Comparison of ENCODE assay signal across 8 cellular contexts in genomic region chr6:36839819-36840379, GRCh38. TPM values are rescaled to one million over a fixed set of nuclear protein-coding genes. Genes with fewer than 3 reads are reported as not detected.
DNase-seq lines count a peak whose midpoint lies in the region; ATAC-seq and TF ChIP-seq lines count a peak whose summit lies in the region.

No MANE protein-coding gene starts in this region.

- intact Hi-C loops in sigmoid colon (cut with DNase I) = no loop called here

- peak overlapping the region; percentile 81 for H3K4me2 ChIP-seq in OCI-LY3 (ENCODE audit: low read length)

- no peak for ATAC-seq in GM18868 (IDR thresholded peaks at IDR 0.05; ENCODE audit: unreplicated experiment)

- H3K27ac ChIP-seq in OCI-LY3 (ENCODE audit: low read length) = no peak overlapping the region
- peak overlapping the region; percentile 85 to 91 for H3K27ac ChIP-seq in right atrium auricular region
- H3K27ac ChIP-seq in sigmoid colon = peak overlapping the region in 2 of 4 donors; percentile 8 to 46

- peaks cover 7% of the 10 kb centered on the region; the same call in 1 of the 2 replicates for H3K27me3 ChIP-seq in OCI-LY3 (ENCODE audit: low read depth, low read length)
- H3K27me3 ChIP-seq in right atrium auricular region = no peaks in the 10 kb centered on the region
- H3K27me3 ChIP-seq in sigmoid colon = peaks cover 0 to 19% (median 8%) of the 10 kb centered on the region in 3 donors

- H3K9me3 ChIP-seq in OCI-LY3 (ENCODE audit: insufficient read depth, low read length) (no peaks in the 10 kb centered on the region), right atrium auricular region (no peaks in the 10 kb centered on the region), sigmoid colon (no peaks in the 10 kb centered on the region)

- TF ChIP-seq EP300 in sigmoid colon (IDR thresholded peaks at IDR 0.05) = no peak

- H3K9me3 Mint-ChIP-seq in activated naive CD8-positive, alpha-beta T cell treated with anti-CD3 and anti-CD28 coated beads for 36 hours = no peaks in the 10 kb centered on the region

- TF ChIP-seq POLR2A in sigmoid colon (IDR thresholded peaks at IDR 0.05) = no peak

- TF ChIP-seq CTCF in GM13977 (IDR thresholded peaks at IDR 0.05; ENCODE audit: extremely low read depth, insufficient read depth, missing control alignments) (peak; percentile 33), OCI-LY3 (IDR thresholded peaks at IDR 0.05; ENCODE audit: low read depth, low read length) (0 out of 2 replicates have a peak, but pooled peaks have one; percentile 16), right atrium auricular region (IDR thresholded peaks at IDR 0.05) (peak; percentile 20 to 49), sigmoid colon (IDR thresholded peaks at IDR 0.05) (no peak)

- no peaks in the 10 kb centered on the region for H3K36me3 Mint-ChIP-seq in activated naive CD8-positive, alpha-beta T cell treated with anti-CD3 and anti-CD28 coated beads for 36 hours

- H3K9ac ChIP-seq in OCI-LY3 (ENCODE audit: low read length) = peak overlapping the region; percentile 30; the same call in 1 of the 2 replicates

- H3K4me3 Mint-ChIP-seq in activated naive CD8-positive, alpha-beta T cell treated with anti-CD3 and anti-CD28 coated beads for 36 hours = peak overlapping the region; percentile 69

- 1% methylated on average over 63 of the region's 63 CpGs for WGBS in sigmoid colon, 2 donors

- 0 out of 2 replicates have a peak, but pooled peaks cover 3% of the 10 kb centered on the region for H3K4me1 ChIP-seq in OCI-LY3 (ENCODE audit: low read length)
- peaks cover 0 to 68% of the 10 kb centered on the region in 2 donors for H3K4me1 ChIP-seq in right atrium auricular region
- peaks cover 0 to 29% (median 26%) of the 10 kb centered on the region in 4 donors for H3K4me1 ChIP-seq in sigmoid colon

- no peaks in the 10 kb centered on the region for H3K79me2 ChIP-seq in OCI-LY3 (ENCODE audit: low read length)

- H3K27ac Mint-ChIP-seq in activated naive CD8-positive, alpha-beta T cell treated with anti-CD3 and anti-CD28 coated beads for 36 hours = no peak overlapping the region

- peaks cover 38% of the 10 kb centered on the region for H3K27me3 Mint-ChIP-seq in activated naive CD8-positive, alpha-beta T cell treated with anti-CD3 and anti-CD28 coated beads for 36 hours

- DNase-seq in GM13977 (ENCODE audit: low spot score) (peak; percentile 75), right atrium auricular region (ENCODE audit: low spot score) (no peak), sigmoid colon (no peak), cerebellar nuclear complex (lab: John Stamatoyannopoulos, UW) (no peak), NCI-H187 (lab: John Stamatoyannopoulos, UW) (no peak)
- peak; percentile 60 for DNase-seq in activated naive CD8-positive, alpha-beta T cell treated with anti-CD3 and anti-CD28 coated beads for 36 hours

- H3K4me3 ChIP-seq in OCI-LY3 (ENCODE audit: low read length) = peak overlapping the region; percentile 75
- H3K4me3 ChIP-seq in right atrium auricular region = peak overlapping the region; percentile 49 to 64
- peak overlapping the region; percentile 31 to 56 (median 50) for H3K4me3 ChIP-seq in sigmoid colon

- H3K36me3 ChIP-seq in OCI-LY3 (replicated peaks; ENCODE audit: low read depth, low read length) (no peaks in the 10 kb centered on the region), right atrium auricular region (peaks cover 13% of the 10 kb centered on the region), sigmoid colon (no peaks in the 10 kb centered on the region)

- peaks cover 12% of the 10 kb centered on the region for H3K4me1 Mint-ChIP-seq in activated naive CD8-positive, alpha-beta T cell treated with anti-CD3 and anti-CD28 coated beads for 36 hours

- in situ Hi-C loops in GM13977 (cut with MboI; ENCODE audit: low pct_unique_long_range_greater_than_20kb, low sequenced_read_pairs, unreplicated experiment) = no loop called here

- 0 out of 2 replicates have a peak overlapping the region, but pooled peaks have one; percentile 13 for H2AFZ ChIP-seq in OCI-LY3 (ENCODE audit: low read depth, low read length)

- H4K20me1 ChIP-seq in OCI-LY3 (ENCODE audit: insufficient read depth, low read length) = no peaks in the 10 kb centered on the region

RNA-seq across cellular contexts. Expression of gene CPNE5, which starts 0.7 kb away (rescaled TPM):
- total RNA-seq in activated naive CD8-positive, alpha-beta T cell treated with anti-CD3 and anti-CD28 coated beads for 36 hours = 1 to 10 TPM in 1 of 2 experiments, under 1 TPM in 1; 0.72 to 1.2 TPM
- 10 to 100 TPM; 36.7 to 47.4 TPM for total RNA-seq in right atrium auricular region
- total RNA-seq in sigmoid colon = 1 to 10 TPM in 3 of 4 donors, under 1 TPM in 1; 0.99 to 3.8 (median 2.0) TPM
- 10 to 100 TPM in 1 of 3 donors, 1 to 10 TPM in 2; 5.5 to 11.6 (median 6.0) TPM for polyA plus RNA-seq in sigmoid colon

RNA-seq across cellular contexts. Expression of gene PPIL1, which starts 34.7 kb away (rescaled TPM):
- total RNA-seq in activated naive CD8-positive, alpha-beta T cell treated with anti-CD3 and anti-CD28 coated beads for 36 hours = 10 to 100 TPM; 55.1 to 58.4 TPM
- total RNA-seq in right atrium auricular region (10 to 100 TPM; 41.1 to 53.7 TPM), sigmoid colon (10 to 100 TPM; 13.5 to 22.9 (median 18.5) TPM)
- polyA plus RNA-seq in sigmoid colon = 10 to 100 TPM; 13.2 to 28.0 (median 16.0) TPM

RNA-seq across cellular contexts. Expression of gene C6orf89, which starts 45.9 kb away (rescaled TPM):
- total RNA-seq in activated naive CD8-positive, alpha-beta T cell treated with anti-CD3 and anti-CD28 coated beads for 36 hours = 10 to 100 TPM; 32.1 to 32.7 TPM
- total RNA-seq in right atrium auricular region (10 to 100 TPM; 55.0 to 59.5 TPM), sigmoid colon (10 to 100 TPM; 37.3 to 51.4 (median 44.3) TPM)
- 10 to 100 TPM in 2 of 3 donors, 1 to 10 TPM in 1; 5.5 to 36.6 (median 10.8) TPM for polyA plus RNA-seq in sigmoid colon

Comparison
In these comparisons a context has a peak if more than half of its experiments do, and no peak if none do; other contexts are left out.
1. DNase-seq: peak in GM13977 (single experiment) and activated naive CD8-positive, alpha-beta T cell treated with anti-CD3 and anti-CD28 coated beads for 36 hours (single experiment); none in right atrium auricular region (single experiment), sigmoid colon (single experiment), cerebellar nuclear complex (0 of 2) and NCI-H187 (0 of 2).
2. CTCF ChIP-seq: peak in GM13977 (single experiment), OCI-LY3 (single experiment) and right atrium auricular region (2 of 2); none in sigmoid colon (0 of 4).
3. RNA of gene CPNE5, which starts 0.7 kb away (total RNA-seq): 36.7 to 47.4 TPM in right atrium auricular region; 0.99 to 3.8 TPM in sigmoid colon and 0.72 to 1.2 TPM in activated naive CD8-positive, alpha-beta T cell treated with anti-CD3 and anti-CD28 coated beads for 36 hours; every median in the first group is over 4 times any median in the second.
4. Peak in every context shown above with its lines, with median percentiles within 50 percentile points of each other: H3K4me3 ChIP-seq.